In the genomic region with DNA sequence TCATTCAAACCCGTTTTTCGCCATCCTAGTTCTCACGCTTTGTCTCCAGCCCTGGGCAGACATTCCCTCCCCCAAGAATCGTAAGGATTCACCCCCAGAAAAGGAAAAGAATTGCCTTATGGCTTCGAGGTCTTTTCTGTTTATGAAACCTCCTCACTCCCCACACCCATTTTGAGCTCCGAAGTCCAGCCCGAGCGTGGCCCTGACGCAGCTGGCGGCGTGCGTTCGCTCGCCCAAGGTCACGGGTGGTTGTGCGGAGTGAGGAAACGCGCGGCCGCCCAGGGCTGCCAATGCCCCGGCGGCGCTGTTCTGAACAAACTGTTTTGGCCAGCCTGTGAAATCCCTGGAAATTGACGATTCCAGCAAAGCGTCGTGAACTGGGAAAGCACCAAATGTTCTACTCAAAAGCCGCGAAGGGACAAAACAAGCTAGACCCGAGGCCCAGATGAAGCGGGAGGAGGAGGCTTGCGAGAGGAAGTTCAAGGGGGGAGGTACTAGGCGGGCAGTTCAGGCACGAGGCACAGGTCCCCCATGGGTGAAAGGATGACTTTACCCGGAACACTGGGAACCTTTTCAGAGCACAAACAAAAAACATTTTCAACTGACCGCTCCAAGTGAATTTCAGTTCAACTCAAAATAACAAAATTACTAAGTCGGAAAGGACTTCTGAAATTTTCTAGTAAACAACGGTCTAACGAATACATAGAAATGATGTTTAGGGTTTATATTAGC, we compare ENCODE assay signal across 8 cellular contexts. TPM values are rescaled to one million over a fixed set of nuclear protein-coding genes. Genes with fewer than 3 reads are reported as not detected.
DNase-seq lines count a peak whose midpoint lies in the region; ATAC-seq and TF ChIP-seq lines count a peak whose summit lies in the region.

No MANE protein-coding gene starts in this region.

- peaks cover 28% of the 10 kb centered on the region for H3K4me1 Mint-ChIP-seq in progenitor cell of endocrine pancreas (ENCODE audit: low read depth)

- H3K36me3 ChIP-seq in ascending aorta (no peaks in the 10 kb centered on the region), upper lobe of right lung (peaks cover 15% of the 10 kb centered on the region)

- peaks cover 0 to 9% of the 10 kb centered on the region in 2 donors for H3K4me1 ChIP-seq in ascending aorta
- no peaks in the 10 kb centered on the region for H3K4me1 ChIP-seq in right cardiac atrium (ENCODE audit: control insufficient read depth, insufficient read depth, low read length)
- H3K4me1 ChIP-seq in upper lobe of right lung: peaks cover 16% of the 10 kb centered on the region

- H3K27me3 ChIP-seq in ascending aorta: no peaks in the 10 kb centered on the region
- no peaks in the 10 kb centered on the region for H3K27me3 ChIP-seq in right cardiac atrium (ENCODE audit: control insufficient read depth, insufficient read depth)
- H3K27me3 ChIP-seq in upper lobe of right lung: no peaks in the 10 kb centered on the region

- H3K27ac ChIP-seq in ascending aorta: peak overlapping the region; percentile 100
- H3K27ac ChIP-seq in right cardiac atrium (ENCODE audit: low read length): peak overlapping the region; percentile 98
- peak overlapping the region; percentile 97 for H3K27ac ChIP-seq in upper lobe of right lung

- H3K27me3 Mint-ChIP-seq in progenitor cell of endocrine pancreas: no peaks in the 10 kb centered on the region

- H3K36me3 Mint-ChIP-seq in progenitor cell of endocrine pancreas (ENCODE audit: insufficient read depth): peaks cover 9% of the 10 kb centered on the region

- H3K27ac Mint-ChIP-seq in progenitor cell of endocrine pancreas: peak overlapping the region; percentile 98

- POLR2A ChIA-PET in HEK293T (lab: Yijun Ruan, JAX): interaction anchor here (0.6 to 2.4 kb wide), 16 partner anchors 9 to 223 kb away, joined by 3 to 8 read pairs (median 4); no protein-coding TSS in a partner anchor

- TF ChIP-seq CTCF in ascending aorta (IDR thresholded peaks at IDR 0.05): peak in 1 of 3 experiments; percentile 16
- peak; percentile 16 for TF ChIP-seq CTCF in progenitor cell of endocrine pancreas (IDR thresholded peaks at IDR 0.05; ENCODE audit: unreplicated experiment)
- TF ChIP-seq CTCF in upper lobe of right lung (IDR thresholded peaks at IDR 0.05): no peak

- peak overlapping the region; percentile 67; the same call in 1 of the 2 replicates for H3K4me3 ChIP-seq in GM08714 (ENCODE audit: low read length)
- peak overlapping the region; percentile 92 to 99 for H3K4me3 ChIP-seq in ascending aorta
- peak overlapping the region; percentile 55 for H3K4me3 ChIP-seq in right cardiac atrium (ENCODE audit: low read length)
- peak overlapping the region; percentile 82 for H3K4me3 ChIP-seq in upper lobe of right lung

- peak overlapping the region; percentile 82 for H3K4me3 Mint-ChIP-seq in progenitor cell of endocrine pancreas (ENCODE audit: low read depth)

- no peaks in the 10 kb centered on the region for H3K9me3 Mint-ChIP-seq in progenitor cell of endocrine pancreas (ENCODE audit: low read depth)

- CTCF ChIA-PET in HEK293T (lab: Yijun Ruan, JAX): no interaction called here

- peak; percentile 82 to 83 for ATAC-seq in right cardiac atrium
- peak; percentile 61 for ATAC-seq in upper lobe of right lung

- WGBS in right cardiac atrium: 2% methylated on average over 38 of the region's 38 CpGs

- H3K9me3 ChIP-seq in ascending aorta: no peaks in the 10 kb centered on the region
- H3K9me3 ChIP-seq in right cardiac atrium (ENCODE audit: control insufficient read depth, low read length): no peaks in the 10 kb centered on the region
- no peaks in the 10 kb centered on the region for H3K9me3 ChIP-seq in upper lobe of right lung

- DNase-seq in HEK293T (ENCODE audit: extremely low spot score) (peak; percentile 57), MV-4-11 (lab: John Stamatoyannopoulos, UW) (peak; percentile 77), T-helper 2 cell (peak; percentile 20 to 82 (median 49)), ascending aorta (ENCODE audit: low spot score in 2 of 2) (peak; percentile 82 to 95), right cardiac atrium (peak; percentile 89 to 96 (median 94)), progenitor cell of endocrine pancreas (ENCODE audit: low spot score, unreplicated experiment) (peak; percentile 48), upper lobe of right lung (peak; percentile 92)

- intact Hi-C loops in ascending aorta (cut with DNase I): loop anchor here (2.0 to 10.0 kb wide), 9 partner anchors 61 to 1951 kb away; a partner anchor contains a TSS
- intact Hi-C loops in right cardiac atrium (cut with DNase I): loop anchor here in 2 of 4 donors (2.0 to 10.0 kb wide), 2 partner anchors 211 to 219 kb away; no protein-coding TSS in a partner anchor
- intact Hi-C loops in upper lobe of right lung (cut with DNase I): loop anchor here (10.0 kb wide), 1 partner anchor 61 kb away; no protein-coding TSS in a partner anchor

TF ChIP-seq in HEK293T, 16 proteins besides CTCF, POLR2A, EP300 and RAD21:
- TF ChIP-seq, protein P1, sequence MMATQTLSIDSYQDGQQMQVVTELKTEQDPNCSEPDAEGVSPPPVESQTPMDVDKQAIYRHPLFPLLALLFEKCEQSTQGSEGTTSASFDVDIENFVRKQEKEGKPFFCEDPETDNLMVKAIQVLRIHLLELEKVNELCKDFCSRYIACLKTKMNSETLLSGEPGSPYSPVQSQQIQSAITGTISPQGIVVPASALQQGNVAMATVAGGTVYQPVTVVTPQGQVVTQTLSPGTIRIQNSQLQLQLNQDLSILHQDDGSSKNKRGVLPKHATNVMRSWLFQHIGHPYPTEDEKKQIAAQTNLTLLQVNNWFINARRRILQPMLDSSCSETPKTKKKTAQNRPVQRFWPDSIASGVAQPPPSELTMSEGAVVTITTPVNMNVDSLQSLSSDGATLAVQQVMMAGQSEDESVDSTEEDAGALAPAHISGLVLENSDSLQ (IDR thresholded peaks at IDR 0.05): no peak
- peak; percentile 95 for TF ChIP-seq L3MBTL2 (conservative IDR thresholded peaks at IDR 0.05)
TF ChIP-seq in HEK293T: peak in this region for 1.

RNA-seq across cellular contexts. Expression of a gene that starts 0.7 kb away (rescaled TPM):
- total RNA-seq in ascending aorta: 189 TPM
- 100 to 1,000 TPM; 148 to 219 (median 169) TPM for total RNA-seq in right cardiac atrium
- polyA plus RNA-seq in right cardiac atrium: 185 TPM
- total RNA-seq in progenitor cell of endocrine pancreas: 179 and 183 TPM in 2 replicates
- total RNA-seq in upper lobe of right lung: 204 TPM

Comparison
In these comparisons a context has a peak if more than half of its experiments do, and no peak if none do; other contexts are left out.
1. Peak in every context shown above with its lines: DNase-seq, ATAC-seq, H3K4me3 ChIP-seq and H3K27ac ChIP-seq.